8 cellular contexts compared by ENCODE assay signal in the genomic region with DNA sequence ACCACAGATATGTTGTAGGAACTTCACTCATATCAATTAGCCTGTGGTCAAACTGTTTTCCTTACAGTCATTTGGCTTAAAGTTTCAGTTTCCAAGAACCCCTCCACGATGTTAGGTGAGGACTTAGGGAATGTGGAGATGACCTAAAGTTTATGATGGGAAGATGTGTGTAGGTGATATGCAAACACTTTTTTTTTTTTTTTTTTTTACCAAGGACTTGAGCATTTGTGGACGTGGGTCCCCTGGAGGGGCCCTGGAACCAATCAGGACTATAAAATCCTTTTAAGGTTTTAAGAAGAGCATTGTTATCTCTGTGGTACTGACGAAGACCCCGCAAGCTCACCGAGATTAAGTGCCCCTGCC. TPM values are rescaled to one million over a fixed set of nuclear protein-coding genes. Genes with fewer than 3 reads are reported as not detected.
DNase-seq lines count a peak whose midpoint lies in the region; ATAC-seq and TF ChIP-seq lines count a peak whose summit lies in the region.

No MANE protein-coding gene starts in this region.

- H3K36me3 Mint-ChIP-seq in Caco-2 (ENCODE audit: insufficient read depth, unreplicated experiment) = peaks cover 15% of the 10 kb centered on the region

- no peak overlapping the region for H2BK120ac ChIP-seq in neuronal stem cell (ENCODE audit: low read depth, low read length)

- H3K36me3 ChIP-seq in Caco-2 (ENCODE audit: control insufficient read depth, insufficient read depth, low read length) (no peaks in the 10 kb centered on the region), NT2/D1 (ENCODE audit: insufficient read depth, insufficient read length, low read length) (peaks cover 3% of the 10 kb centered on the region), ectodermal cell (ENCODE audit: control insufficient read depth, insufficient read depth, low read length) (no peaks in the 10 kb centered on the region), neuronal stem cell (replicated peaks in 1 of 2; ENCODE audit: control insufficient read depth in 2 of 2, insufficient read depth in 2 of 2, low read length in 2 of 2) (peaks cover 0 to 12% of the 10 kb centered on the region in 2 donors)

- peak overlapping the region; percentile 91 for H3K4me2 ChIP-seq in neuronal stem cell (ENCODE audit: insufficient read depth, low read length, poor library complexity, severe bottlenecking)

- H3K18ac ChIP-seq in neuronal stem cell (ENCODE audit: low read length) = no peak overlapping the region

- H3K27me3 ChIP-seq in Caco-2 (replicated peaks; ENCODE audit: control insufficient read depth, insufficient read depth, low read length) (no peaks in the 10 kb centered on the region), NT2/D1 (ENCODE audit: insufficient read depth, insufficient read length) (no peaks in the 10 kb centered on the region), ectodermal cell (ENCODE audit: control insufficient read depth, insufficient read depth, low read length, poor library complexity, severe bottlenecking) (no peaks in the 10 kb centered on the region), neuronal stem cell (ENCODE audit: control insufficient read depth in 3 of 3, insufficient read depth in 3 of 3, low read depth in 1 of 3, low read length in 3 of 3) (no peaks in the 10 kb centered on the region)

- H3K23ac ChIP-seq in neuronal stem cell (ENCODE audit: low read depth, low read length, poor library complexity) = no peak overlapping the region

- no peaks in the 10 kb centered on the region for H3K4me1 ChIP-seq in Caco-2
- H3K4me1 ChIP-seq in NT2/D1 (ENCODE audit: insufficient read depth, insufficient read length) = no peaks in the 10 kb centered on the region
- no peaks in the 10 kb centered on the region for H3K4me1 ChIP-seq in ectodermal cell (ENCODE audit: control insufficient read depth, insufficient read depth, low read length)
- H3K4me1 ChIP-seq in neuronal stem cell (ENCODE audit: control insufficient read depth in 2 of 2, insufficient read depth in 1 of 2, low read depth in 1 of 2, low read length in 2 of 2) = peaks cover 1 to 2% of the 10 kb centered on the region in 2 donors

- no peaks in the 10 kb centered on the region for H3K9me3 Mint-ChIP-seq in Caco-2 (ENCODE audit: unreplicated experiment)

- peak overlapping the region; percentile 96 for H2AFZ ChIP-seq in neuronal stem cell (ENCODE audit: low read length)

- H3K4me3 Mint-ChIP-seq in Caco-2 (ENCODE audit: unreplicated experiment) = peak overlapping the region; percentile 94

- H3K4ac ChIP-seq in neuronal stem cell (ENCODE audit: low read length) = no peak overlapping the region

- in situ Hi-C loops in GM13977 (cut with MboI; ENCODE audit: low pct_unique_long_range_greater_than_20kb, low sequenced_read_pairs, unreplicated experiment) (no loop called here), GM13976 (cut with MboI; ENCODE audit: low sequenced_read_pairs, unreplicated experiment) (no loop called here)

- H3K27me3 Mint-ChIP-seq in Caco-2 (ENCODE audit: insufficient read depth, unreplicated experiment) = no peaks in the 10 kb centered on the region

- no peak for DNase-seq in Caco-2
- no peak for DNase-seq in NT2/D1 (ENCODE audit: low read depth, low spot score)
- DNase-seq in neuronal stem cell (ENCODE audit: low spot score) = no peak
- DNase-seq in GM13977 (ENCODE audit: low spot score) = no peak
- DNase-seq in GM13976 (ENCODE audit: low spot score) = no peak

- peak overlapping the region; percentile 74 for H3K9ac ChIP-seq in NT2/D1 (ENCODE audit: insufficient read length, low read depth)
- H3K9ac ChIP-seq in neuronal stem cell (ENCODE audit: low read depth, low read length, poor library complexity) = peak overlapping the region; percentile 83

- H3K4me1 Mint-ChIP-seq in Caco-2 (ENCODE audit: low read depth, unreplicated experiment) = no peaks in the 10 kb centered on the region

- H3K27ac ChIP-seq in ectodermal cell (ENCODE audit: insufficient read depth, low read depth, low read length, poor library complexity, severe bottlenecking) (no peak overlapping the region), neuronal stem cell (replicated peaks; ENCODE audit: low read length) (no peak overlapping the region)

- H3K27ac Mint-ChIP-seq in Caco-2 (ENCODE audit: unreplicated experiment) = peak overlapping the region; percentile 73

- no peak overlapping the region for H2BK5ac ChIP-seq in neuronal stem cell (ENCODE audit: low read length)

- no peak overlapping the region for H2BK12ac ChIP-seq in neuronal stem cell (ENCODE audit: low read length)

- TF ChIP-seq CTCF in Caco-2 (IDR thresholded peaks at IDR 0.05; ENCODE audit: insufficient read depth in 1 of 2, low read depth in 1 of 2, low read length in 1 of 2, severe bottlenecking in 1 of 2, unreplicated experiment in 1 of 2) = no peak
- TF ChIP-seq CTCF in GM13977 (IDR thresholded peaks at IDR 0.05; ENCODE audit: extremely low read depth, insufficient read depth, missing control alignments) = no peak
- TF ChIP-seq CTCF in GM13976 (IDR thresholded peaks at IDR 0.05; ENCODE audit: borderline replicate concordance, control extremely low read depth, extremely low read depth, insufficient read depth, missing control alignments) = no peak

- H3K14ac ChIP-seq in neuronal stem cell (ENCODE audit: low read length) = no peak overlapping the region

- peak overlapping the region; percentile 85 for H3K4me3 ChIP-seq in Caco-2 (ENCODE audit: low read depth, low read length)
- H3K4me3 ChIP-seq in NT2/D1 (ENCODE audit: insufficient read length, low read depth) = peak overlapping the region; percentile 61
- peak overlapping the region; percentile 70 for H3K4me3 ChIP-seq in ectodermal cell (ENCODE audit: insufficient read depth, low read depth, low read length)
- peak overlapping the region; percentile 68 to 81 for H3K4me3 ChIP-seq in neuronal stem cell (ENCODE audit: low read length in 2 of 2)

- CTCF ChIA-PET in Caco-2 (lab: Charles Lee) = interaction anchor here (0.6 to 1.2 kb wide), 3 partner anchors 17 to 47 kb away, joined by 3 to 6 read pairs (median 5); no protein-coding TSS in a partner anchor

- ATAC-seq in HG03280 (IDR thresholded peaks at IDR 0.05; ENCODE audit: unreplicated experiment) (no peak), GM21786 (IDR thresholded peaks at IDR 0.05; ENCODE audit: unreplicated experiment) (no peak)

- intact Hi-C loops in Caco-2 (cut with micrococcal nuclease; ENCODE audit: unreplicated experiment) = loop anchor here (1.0 to 5.0 kb wide), 2 partner anchors 8 to 448 kb away; no protein-coding TSS in a partner anchor

- peaks cover 6% of the 10 kb centered on the region for H3K79me1 ChIP-seq in neuronal stem cell (ENCODE audit: low read depth, low read length)

- POLR2A ChIA-PET in Caco-2 (lab: Charles Lee) = interaction anchor here (0.6 kb wide), 1 partner anchor 17 kb away, joined by 4 read pairs; no protein-coding TSS in a partner anchor

- H2AK5ac ChIP-seq in neuronal stem cell (ENCODE audit: low read depth, low read length) = no peak overlapping the region

- no peaks in the 10 kb centered on the region for H3K9me3 ChIP-seq in Caco-2
- H3K9me3 ChIP-seq in NT2/D1 (ENCODE audit: insufficient read depth, low read length) = no peaks in the 10 kb centered on the region
- H3K9me3 ChIP-seq in ectodermal cell (ENCODE audit: control insufficient read depth, low read length) = no peaks in the 10 kb centered on the region
- H3K9me3 ChIP-seq in neuronal stem cell (replicated peaks in 1 of 2; ENCODE audit: control insufficient read depth in 2 of 2, insufficient read depth in 1 of 2, low read depth in 1 of 2, low read length in 2 of 2) = no peaks in the 10 kb centered on the region

- BruUV-seq in Caco-2 (replicated peaks; lab: Mats Ljungman, UMichigan) = TSS peak; percentile 96

- H4K91ac ChIP-seq in neuronal stem cell (ENCODE audit: low read depth, low read length, poor library complexity) = no peak overlapping the region

- H2BK15ac ChIP-seq in neuronal stem cell (ENCODE audit: low read length) = no peak overlapping the region

- WGBS in ectodermal cell, 2 experiments = 16 to 18% methylated on average over 4 to 5 of the region's 5 CpGs
- no CpG with 5 or more reads among the region's 5 CpGs for WGBS in neuronal stem cell (ENCODE audit: extremely low coverage in 2 of 2, insufficient read length in 2 of 2, insufficient replicate concordance in 1 of 2), 2 donors

- H4K8ac ChIP-seq in neuronal stem cell (ENCODE audit: low read depth, low read length) = no peak overlapping the region

RNA-seq across cellular contexts. Expression of gene MTHFD1L, which starts 0.5 kb away (rescaled TPM):
- total RNA-seq in Caco-2 (2022) = 101 and 102 TPM in 2 replicates
- polyA plus RNA-seq in ectodermal cell (2013, experiment 1 of 4) = 40.7 TPM
- polyA plus RNA-seq in ectodermal cell (2013, experiment 2 of 4) = 32.9 TPM
- 25.2 TPM for polyA plus RNA-seq in ectodermal cell (2013, experiment 3 of 4)
- 26.7 TPM for polyA plus RNA-seq in ectodermal cell (2013, experiment 4 of 4)
- 18.4 TPM for polyA plus RNA-seq in neuronal stem cell (2013, experiment 1 of 2)
- 17.5 TPM for polyA plus RNA-seq in neuronal stem cell (2013, experiment 2 of 2)
